8 cellular contexts compared by ENCODE assay signal in the genomic region with DNA sequence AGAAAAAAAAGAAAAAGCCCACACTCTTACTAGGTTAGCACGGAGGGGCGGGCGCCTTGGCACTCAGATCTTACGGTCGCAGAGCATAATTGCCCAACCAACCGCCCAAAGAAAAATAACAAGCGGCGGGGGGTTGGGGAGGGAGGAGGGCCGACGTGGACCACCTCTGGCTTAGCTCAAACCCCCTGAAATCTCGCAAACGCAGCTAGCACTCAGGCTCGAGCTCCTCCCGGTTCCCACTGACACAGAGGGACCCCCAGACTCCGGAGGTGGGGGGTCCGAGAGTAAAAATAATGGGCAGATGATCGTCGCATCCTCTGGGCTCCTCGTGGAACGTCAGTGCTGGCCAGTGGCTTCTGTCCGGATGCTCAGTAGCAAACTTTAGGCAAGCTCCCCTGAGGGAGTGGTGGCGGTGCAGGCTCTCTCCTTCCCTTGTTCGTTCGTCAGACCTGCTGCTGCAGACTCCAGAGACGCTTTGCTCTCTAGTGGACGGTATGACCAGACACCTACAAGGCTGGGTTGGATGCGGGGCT. TPM values are rescaled to one million over a fixed set of nuclear protein-coding genes. Genes with fewer than 3 reads are reported as not detected.
DNase-seq lines count a peak whose midpoint lies in the region; ATAC-seq and TF ChIP-seq lines count a peak whose summit lies in the region.

No MANE protein-coding gene starts in this region.

- TF ChIP-seq RAD21 in HCT116 (IDR thresholded peaks at IDR 0.05; ENCODE audit: low read depth): no peak

- H4K20me1 ChIP-seq in HCT116 (ENCODE audit: insufficient read depth): no peaks in the 10 kb centered on the region

- H3K9me2 ChIP-seq in HCT116 (ENCODE audit: insufficient read depth): no peaks in the 10 kb centered on the region

- H3K9ac ChIP-seq in HCT116 (ENCODE audit: low read length): no peak overlapping the region

- H3K79me2 ChIP-seq in HCT116 (ENCODE audit: insufficient read depth, low read length): no peaks in the 10 kb centered on the region

- RAD21 ChIA-PET in HCT116 (lab: Charles Lee; ENCODE audit: low non-redundant PET in 1 of 2, low total read pairs in 2 of 2, uncharacterized antibody in 2 of 2, unreplicated experiment in 2 of 2): no interaction called here

- intact Hi-C loops in HCT116 (cut with micrococcal nuclease): no loop called here

- CTCF ChIA-PET in HCT116 (lab: Charles Lee): no interaction called here

- H3K4me3 ChIP-seq in AG10803 (ENCODE audit: low read length) (no peak overlapping the region), HCT116 (replicated peaks in 1 of 2; ENCODE audit: low read depth in 1 of 2, low read length in 2 of 2) (no peak overlapping the region), mononuclear cell (ENCODE audit: low read length) (peak overlapping the region; percentile 49)

- no peaks in the 10 kb centered on the region for H3K36me3 ChIP-seq in HCT116 (ENCODE audit: control insufficient read depth in 1 of 2, insufficient read depth in 2 of 2, low read length in 2 of 2)

- TF ChIP-seq CTCF in AG10803 (conservative IDR thresholded peaks at IDR 0.05; ENCODE audit: low read length): 0 out of 2 replicates have a peak, but pooled peaks have one; percentile 9
- no peak for TF ChIP-seq CTCF in HCT116 (IDR thresholded peaks at IDR 0.05 in 2 of 3, conservative IDR thresholded peaks at IDR 0.05 in 1 of 3; ENCODE audit: borderline replicate concordance in 1 of 3, insufficient read depth in 1 of 3, low read depth in 2 of 3, low read length in 2 of 3)

- no TSS peak for BruUV-seq in HCT116 (replicated peaks; lab: Mats Ljungman, UMichigan)

- no peak for TF ChIP-seq POLR2A in HCT116 (IDR thresholded peaks at IDR 0.05; ENCODE audit: borderline replicate concordance, extremely low read depth, insufficient read depth, insufficient read length)

- H3K4me1 ChIP-seq in HCT116 (ENCODE audit: control insufficient read depth in 1 of 2, insufficient read depth in 2 of 2, low read length in 2 of 2): peaks cover 0 to 15% of the 10 kb centered on the region in 2 experiments; a peak in 2 of 4 replicates
- H3K4me1 ChIP-seq in mononuclear cell (ENCODE audit: insufficient read depth, low read length): peaks cover 86% of the 10 kb centered on the region

- peak overlapping the region; percentile 91; the same call in 1 of the 2 replicates for H3K4me2 ChIP-seq in HCT116 (ENCODE audit: low read length)

- H3K9me3 ChIP-seq in HCT116 (ENCODE audit: control insufficient read depth in 1 of 2, insufficient read depth in 1 of 2, low read depth in 1 of 2, low read length in 2 of 2) (0 out of 4 replicates have a peak, but pooled peaks cover 0 to 8% of the 10 kb centered on the region in 2 experiments), mononuclear cell (ENCODE audit: low read depth, low read length) (no peaks in the 10 kb centered on the region)

- H3K27ac ChIP-seq in HCT116 (ENCODE audit: low read depth, low read length): no peak overlapping the region

- POLR2A ChIA-PET in HCT116 (lab: Charles Lee): no interaction called here

- H3K27me3 ChIP-seq in HCT116 (ENCODE audit: insufficient read depth, low read length) (no peaks in the 10 kb centered on the region), mononuclear cell (ENCODE audit: insufficient read depth, low read length) (no peaks in the 10 kb centered on the region)

- H2AFZ ChIP-seq in HCT116 (ENCODE audit: low read depth, low read length, poor library complexity, severe bottlenecking): no peak overlapping the region

- DNase-seq in AG10803 (ENCODE audit: low read depth) (no peak), HCT116 (ENCODE audit: low read depth, low spot score) (no peak), astrocyte of the hippocampus (ENCODE audit: low read depth, low spot score) (peak; percentile 23), NCI-H1930 (lab: John Stamatoyannopoulos, UW) (no peak), GM19240 (ENCODE audit: insufficient read length, low spot score) (no peak)

- no peak for ATAC-seq in HCT116
- no peak for ATAC-seq in GM18867 (IDR thresholded peaks at IDR 0.05; ENCODE audit: unreplicated experiment)
- no peak for ATAC-seq in HG02840 (IDR thresholded peaks at IDR 0.05; ENCODE audit: low FRiP score, unreplicated experiment)

TF ChIP-seq in HCT116, 20 proteins besides CTCF, POLR2A, EP300 and RAD21:
- TF ChIP-seq EZH2 (IDR thresholded peaks at IDR 0.05) (no peak), JUND (IDR thresholded peaks at IDR 0.05) (no peak), CEBPB (IDR thresholded peaks at IDR 0.05; ENCODE audit: low read depth) (no peak), CBX3 (IDR thresholded peaks at IDR 0.05; ENCODE audit: low read depth) (no peak), EZH2phosphoT487 (IDR thresholded peaks at IDR 0.05; ENCODE audit: borderline replicate concordance) (no peak), SP1 (IDR thresholded peaks at IDR 0.05; ENCODE audit: low read depth) (no peak), ELF1 (IDR thresholded peaks at IDR 0.05; ENCODE audit: borderline replicate concordance, low read depth) (no peak), ZFX (IDR thresholded peaks at IDR 0.05) (no peak), TCF7L2 (IDR thresholded peaks at IDR 0.05; ENCODE audit: borderline replicate concordance, extremely low read depth, insufficient read depth, insufficient read length) (no peak), YY1 (IDR thresholded peaks at IDR 0.05; ENCODE audit: extremely low read depth, insufficient replicate concordance, low read depth, low read length) (no peak), SIN3A (IDR thresholded peaks at IDR 0.05; ENCODE audit: low read depth) (no peak), SRF (IDR thresholded peaks at IDR 0.05; ENCODE audit: low read depth) (no peak), EGR1 (IDR thresholded peaks at IDR 0.05; ENCODE audit: low read depth) (no peak), POLR2AphosphoS5 (IDR thresholded peaks at IDR 0.05; ENCODE audit: low read depth, low read length) (no peak), ZNF274 (IDR thresholded peaks at IDR 0.05; ENCODE audit: low read depth, low read length) (no peak)
- TF ChIP-seq, protein P1, sequence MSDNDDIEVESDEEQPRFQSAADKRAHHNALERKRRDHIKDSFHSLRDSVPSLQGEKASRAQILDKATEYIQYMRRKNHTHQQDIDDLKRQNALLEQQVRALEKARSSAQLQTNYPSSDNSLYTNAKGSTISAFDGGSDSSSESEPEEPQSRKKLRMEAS (IDR thresholded peaks at IDR 0.05): no peak
- TF ChIP-seq, protein P2, sequence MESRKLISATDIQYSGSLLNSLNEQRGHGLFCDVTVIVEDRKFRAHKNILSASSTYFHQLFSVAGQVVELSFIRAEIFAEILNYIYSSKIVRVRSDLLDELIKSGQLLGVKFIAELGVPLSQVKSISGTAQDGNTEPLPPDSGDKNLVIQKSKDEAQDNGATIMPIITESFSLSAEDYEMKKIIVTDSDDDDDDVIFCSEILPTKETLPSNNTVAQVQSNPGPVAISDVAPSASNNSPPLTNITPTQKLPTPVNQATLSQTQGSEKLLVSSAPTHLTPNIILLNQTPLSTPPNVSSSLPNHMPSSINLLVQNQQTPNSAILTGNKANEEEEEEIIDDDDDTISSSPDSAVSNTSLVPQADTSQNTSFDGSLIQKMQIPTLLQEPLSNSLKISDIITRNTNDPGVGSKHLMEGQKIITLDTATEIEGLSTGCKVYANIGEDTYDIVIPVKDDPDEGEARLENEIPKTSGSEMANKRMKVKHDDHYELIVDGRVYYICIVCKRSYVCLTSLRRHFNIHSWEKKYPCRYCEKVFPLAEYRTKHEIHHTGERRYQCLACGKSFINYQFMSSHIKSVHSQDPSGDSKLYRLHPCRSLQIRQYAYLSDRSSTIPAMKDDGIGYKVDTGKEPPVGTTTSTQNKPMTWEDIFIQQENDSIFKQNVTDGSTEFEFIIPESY (IDR thresholded peaks at IDR 0.05; ENCODE audit: extremely low read depth, insufficient replicate concordance, low read length): no peak
- TF ChIP-seq, protein P3, sequence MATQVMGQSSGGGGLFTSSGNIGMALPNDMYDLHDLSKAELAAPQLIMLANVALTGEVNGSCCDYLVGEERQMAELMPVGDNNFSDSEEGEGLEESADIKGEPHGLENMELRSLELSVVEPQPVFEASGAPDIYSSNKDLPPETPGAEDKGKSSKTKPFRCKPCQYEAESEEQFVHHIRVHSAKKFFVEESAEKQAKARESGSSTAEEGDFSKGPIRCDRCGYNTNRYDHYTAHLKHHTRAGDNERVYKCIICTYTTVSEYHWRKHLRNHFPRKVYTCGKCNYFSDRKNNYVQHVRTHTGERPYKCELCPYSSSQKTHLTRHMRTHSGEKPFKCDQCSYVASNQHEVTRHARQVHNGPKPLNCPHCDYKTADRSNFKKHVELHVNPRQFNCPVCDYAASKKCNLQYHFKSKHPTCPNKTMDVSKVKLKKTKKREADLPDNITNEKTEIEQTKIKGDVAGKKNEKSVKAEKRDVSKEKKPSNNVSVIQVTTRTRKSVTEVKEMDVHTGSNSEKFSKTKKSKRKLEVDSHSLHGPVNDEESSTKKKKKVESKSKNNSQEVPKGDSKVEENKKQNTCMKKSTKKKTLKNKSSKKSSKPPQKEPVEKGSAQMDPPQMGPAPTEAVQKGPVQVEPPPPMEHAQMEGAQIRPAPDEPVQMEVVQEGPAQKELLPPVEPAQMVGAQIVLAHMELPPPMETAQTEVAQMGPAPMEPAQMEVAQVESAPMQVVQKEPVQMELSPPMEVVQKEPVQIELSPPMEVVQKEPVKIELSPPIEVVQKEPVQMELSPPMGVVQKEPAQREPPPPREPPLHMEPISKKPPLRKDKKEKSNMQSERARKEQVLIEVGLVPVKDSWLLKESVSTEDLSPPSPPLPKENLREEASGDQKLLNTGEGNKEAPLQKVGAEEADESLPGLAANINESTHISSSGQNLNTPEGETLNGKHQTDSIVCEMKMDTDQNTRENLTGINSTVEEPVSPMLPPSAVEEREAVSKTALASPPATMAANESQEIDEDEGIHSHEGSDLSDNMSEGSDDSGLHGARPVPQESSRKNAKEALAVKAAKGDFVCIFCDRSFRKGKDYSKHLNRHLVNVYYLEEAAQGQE (IDR thresholded peaks at IDR 0.05; ENCODE audit: low read depth): no peak
- TF ChIP-seq, protein P4, sequence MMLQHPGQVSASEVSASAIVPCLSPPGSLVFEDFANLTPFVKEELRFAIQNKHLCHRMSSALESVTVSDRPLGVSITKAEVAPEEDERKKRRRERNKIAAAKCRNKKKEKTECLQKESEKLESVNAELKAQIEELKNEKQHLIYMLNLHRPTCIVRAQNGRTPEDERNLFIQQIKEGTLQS (IDR thresholded peaks at IDR 0.05): no peak

RNA-seq across cellular contexts. Expression of a gene that starts 12.0 kb away (rescaled TPM):
- total RNA-seq in HCT116 (2021; ENCODE audit: unreplicated experiment): 0.57 TPM
- polyA plus RNA-seq in HCT116 (2012): 0.27 and 0.34 TPM in 2 replicates
- not detected for total RNA-seq in mononuclear cell

RNA-seq across cellular contexts. Expression of a gene that starts 13.4 kb away (rescaled TPM):
- 0.42 TPM for total RNA-seq in HCT116 (2021; ENCODE audit: unreplicated experiment)
- polyA plus RNA-seq in HCT116 (2012): 0.30 and 0.51 TPM in 2 replicates
- 126 TPM for total RNA-seq in mononuclear cell

RNA-seq across cellular contexts. Expression of a gene that starts 31.0 kb away (rescaled TPM):
- total RNA-seq in HCT116 (2021; ENCODE audit: unreplicated experiment) (90.7 TPM), mononuclear cell (59.7 TPM)
- polyA plus RNA-seq in HCT116 (2012): 79.4 and 89.3 TPM in 2 replicates

RNA-seq across cellular contexts. Expression of a gene that starts 50.2 kb away (rescaled TPM):
- total RNA-seq in HCT116 (2021; ENCODE audit: unreplicated experiment): 0.49 TPM
- 0.06 and 0.17 TPM in 2 replicates for polyA plus RNA-seq in HCT116 (2012)
- 2.1 TPM for total RNA-seq in mononuclear cell

Comparison
In these comparisons a context has a peak if more than half of its experiments do, and no peak if none do; other contexts are left out.
1. RNA of a gene that starts 13.4 kb away (total RNA-seq): 126 TPM in mononuclear cell (single experiment); 0.42 TPM in HCT116 (single experiment); every median in the first group is over 10 times any median in the second.